ENCODE assay signal across 1 cellular context in genomic region chr12:21155517-21156351, GRCh38.
TF ChIP-seq lines count a peak whose summit lies in the region.

No MANE protein-coding gene starts in this region.

TF ChIP-seq in WTC11, 78 proteins besides CTCF, POLR2A, EP300 and RAD21 (continued from another document):
- TF ChIP-seq PRDM15 (CRISPR knock-in tag; IDR thresholded peaks at IDR 0.05), result no peak
- TF ChIP-seq MLX (CRISPR knock-in tag; IDR thresholded peaks at IDR 0.05), result no peak
- no peak for TF ChIP-seq EMX1 (CRISPR knock-in tag; IDR thresholded peaks at IDR 0.05)
- no peak for TF ChIP-seq TEAD1 (CRISPR knock-in tag; IDR thresholded peaks at IDR 0.05)
- no peak for TF ChIP-seq GABPB1 (CRISPR knock-in tag; IDR thresholded peaks at IDR 0.05)
- TF ChIP-seq MYBL2 (CRISPR knock-in tag; IDR thresholded peaks at IDR 0.05), result no peak
- TF ChIP-seq ZNF232 (CRISPR knock-in tag; IDR thresholded peaks at IDR 0.05), result no peak
- TF ChIP-seq SMAD3 (CRISPR knock-in tag; IDR thresholded peaks at IDR 0.05; ENCODE audit: borderline replicate concordance), result no peak
- no peak for TF ChIP-seq GTF2I (CRISPR knock-in tag; conservative IDR thresholded peaks at IDR 0.05)
- no peak for TF ChIP-seq NR1H2 (CRISPR knock-in tag; IDR thresholded peaks at IDR 0.05)
- no peak for TF ChIP-seq FOXJ3 (CRISPR knock-in tag; IDR thresholded peaks at IDR 0.05; ENCODE audit: borderline replicate concordance)
- no peak for TF ChIP-seq ATF1 (CRISPR knock-in tag; IDR thresholded peaks at IDR 0.05)
- no peak for TF ChIP-seq SP1 (CRISPR knock-in tag; conservative IDR thresholded peaks at IDR 0.05)
- TF ChIP-seq ZMAT4 (CRISPR knock-in tag; IDR thresholded peaks at IDR 0.05), result no peak
- no peak for TF ChIP-seq ZBTB21 (CRISPR knock-in tag; IDR thresholded peaks at IDR 0.05; ENCODE audit: borderline replicate concordance)
